In the genomic region with DNA sequence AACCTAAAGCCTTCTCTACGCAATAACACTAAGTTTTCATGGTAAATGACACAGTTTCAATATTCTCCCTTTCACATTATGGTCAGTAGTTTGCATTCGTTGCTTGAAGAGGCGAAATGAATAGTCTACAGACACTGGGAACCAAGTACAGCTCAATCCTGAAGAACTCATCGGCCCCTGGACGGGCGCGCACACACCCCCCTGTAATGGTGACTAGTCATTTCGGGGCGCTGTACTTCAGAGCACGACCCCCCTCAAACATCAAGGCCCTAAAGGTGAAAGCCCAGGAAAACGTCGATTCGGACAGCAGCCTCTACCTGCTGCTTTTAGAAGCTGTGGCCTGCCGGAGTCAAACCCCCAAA, we compare ENCODE assay signal across 1 cellular context.
TF ChIP-seq lines count a peak whose summit lies in the region.

No MANE protein-coding gene starts in this region.

TF ChIP-seq in SK-N-SH, 30 proteins besides CTCF, POLR2A, EP300 and RAD21 (continued from another document):
- TF ChIP-seq RXRA (IDR thresholded peaks at IDR 0.05; ENCODE audit: borderline replicate concordance, low read depth), result no peak
